2 cellular contexts compared by ENCODE assay signal in the genomic region with DNA sequence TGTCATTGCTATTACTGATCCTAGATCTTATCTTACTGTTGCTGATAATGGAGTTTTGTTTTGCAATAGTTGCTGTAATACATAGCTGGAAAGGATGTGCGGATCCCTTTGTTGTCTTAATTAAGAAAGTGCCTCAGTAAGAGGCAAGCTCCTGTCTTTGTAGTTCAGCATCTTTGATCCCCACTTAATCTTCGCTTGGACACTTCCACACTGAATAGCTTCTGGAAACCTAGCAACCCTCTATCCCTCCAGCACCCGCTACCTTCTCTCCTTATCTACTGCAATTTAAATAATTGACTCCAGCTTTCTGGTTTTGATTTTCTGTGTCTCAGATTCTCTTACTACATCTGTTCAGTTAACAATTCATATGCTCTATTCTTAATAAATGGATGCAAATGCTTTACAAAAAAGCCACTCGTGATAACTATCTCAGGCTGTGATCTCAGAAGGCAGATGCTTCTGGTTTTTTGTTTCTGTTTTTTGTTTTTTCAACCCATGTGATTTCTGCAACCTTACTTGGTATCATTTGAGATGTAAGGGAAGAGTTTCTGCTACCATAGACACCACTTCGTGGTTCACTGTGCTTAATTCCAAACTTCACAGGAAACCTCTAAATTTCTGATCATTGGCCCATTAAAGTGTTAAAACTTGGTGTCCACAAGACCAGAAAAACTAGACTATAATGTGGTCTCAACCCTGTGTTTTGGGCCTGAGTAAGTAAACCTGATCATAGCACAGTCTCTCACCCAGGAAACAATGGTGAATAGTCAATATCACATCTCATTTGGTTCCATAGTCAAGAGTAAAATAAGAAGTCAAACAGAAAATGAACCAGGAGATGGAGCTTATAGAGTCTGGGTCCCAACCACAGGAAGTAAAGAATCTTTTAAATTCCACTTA.
TF ChIP-seq lines count a peak whose summit lies in the region.

No MANE protein-coding gene starts in this region.

TF ChIP-seq in HepG2, 621 proteins besides CTCF, POLR2A, EP300 and RAD21 (continued from another document):
- TF ChIP-seq SMARCE1 (IDR thresholded peaks at IDR 0.05; ENCODE audit: borderline replicate concordance) (no peak), NCOA2 (CRISPR knock-in tag; IDR thresholded peaks at IDR 0.05) (peak; percentile 14; the same call in 1 of the 2 replicates), ZNF644 (CRISPR knock-in tag; IDR thresholded peaks at IDR 0.05; ENCODE audit: low read depth) (0 out of 2 replicates have a peak, but pooled peaks have one; percentile 7), TCF7 (IDR thresholded peaks at IDR 0.05; ENCODE audit: low read depth) (peak; percentile 54; the same call in 1 of the 2 replicates), SOX5 (CRISPR knock-in tag; IDR thresholded peaks at IDR 0.05; ENCODE audit: borderline replicate concordance) (peak; percentile 40; the same call in 1 of the 2 replicates), HDAC2 (CRISPR knock-in tag; IDR thresholded peaks at IDR 0.05) (no peak), CEBPG (CRISPR knock-in tag; IDR thresholded peaks at IDR 0.05) (0 out of 2 replicates have a peak, but pooled peaks have one; percentile 15), ZBTB1 (CRISPR knock-in tag; IDR thresholded peaks at IDR 0.05; ENCODE audit: borderline replicate concordance) (no peak)
- TF ChIP-seq, protein P1, sequence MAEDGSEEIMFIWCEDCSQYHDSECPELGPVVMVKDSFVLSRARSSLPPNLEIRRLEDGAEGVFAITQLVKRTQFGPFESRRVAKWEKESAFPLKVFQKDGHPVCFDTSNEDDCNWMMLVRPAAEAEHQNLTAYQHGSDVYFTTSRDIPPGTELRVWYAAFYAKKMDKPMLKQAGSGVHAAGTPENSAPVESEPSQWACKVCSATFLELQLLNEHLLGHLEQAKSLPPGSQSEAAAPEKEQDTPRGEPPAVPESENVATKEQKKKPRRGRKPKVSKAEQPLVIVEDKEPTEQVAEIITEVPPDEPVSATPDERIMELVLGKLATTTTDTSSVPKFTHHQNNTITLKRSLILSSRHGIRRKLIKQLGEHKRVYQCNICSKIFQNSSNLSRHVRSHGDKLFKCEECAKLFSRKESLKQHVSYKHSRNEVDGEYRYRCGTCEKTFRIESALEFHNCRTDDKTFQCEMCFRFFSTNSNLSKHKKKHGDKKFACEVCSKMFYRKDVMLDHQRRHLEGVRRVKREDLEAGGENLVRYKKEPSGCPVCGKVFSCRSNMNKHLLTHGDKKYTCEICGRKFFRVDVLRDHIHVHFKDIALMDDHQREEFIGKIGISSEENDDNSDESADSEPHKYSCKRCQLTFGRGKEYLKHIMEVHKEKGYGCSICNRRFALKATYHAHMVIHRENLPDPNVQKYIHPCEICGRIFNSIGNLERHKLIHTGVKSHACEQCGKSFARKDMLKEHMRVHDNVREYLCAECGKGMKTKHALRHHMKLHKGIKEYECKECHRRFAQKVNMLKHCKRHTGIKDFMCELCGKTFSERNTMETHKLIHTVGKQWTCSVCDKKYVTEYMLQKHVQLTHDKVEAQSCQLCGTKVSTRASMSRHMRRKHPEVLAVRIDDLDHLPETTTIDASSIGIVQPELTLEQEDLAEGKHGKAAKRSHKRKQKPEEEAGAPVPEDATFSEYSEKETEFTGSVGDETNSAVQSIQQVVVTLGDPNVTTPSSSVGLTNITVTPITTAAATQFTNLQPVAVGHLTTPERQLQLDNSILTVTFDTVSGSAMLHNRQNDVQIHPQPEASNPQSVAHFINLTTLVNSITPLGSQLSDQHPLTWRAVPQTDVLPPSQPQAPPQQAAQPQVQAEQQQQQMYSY (CRISPR knock-in tag; IDR thresholded peaks at IDR 0.05) = no peak
- TF ChIP-seq, protein P2, sequence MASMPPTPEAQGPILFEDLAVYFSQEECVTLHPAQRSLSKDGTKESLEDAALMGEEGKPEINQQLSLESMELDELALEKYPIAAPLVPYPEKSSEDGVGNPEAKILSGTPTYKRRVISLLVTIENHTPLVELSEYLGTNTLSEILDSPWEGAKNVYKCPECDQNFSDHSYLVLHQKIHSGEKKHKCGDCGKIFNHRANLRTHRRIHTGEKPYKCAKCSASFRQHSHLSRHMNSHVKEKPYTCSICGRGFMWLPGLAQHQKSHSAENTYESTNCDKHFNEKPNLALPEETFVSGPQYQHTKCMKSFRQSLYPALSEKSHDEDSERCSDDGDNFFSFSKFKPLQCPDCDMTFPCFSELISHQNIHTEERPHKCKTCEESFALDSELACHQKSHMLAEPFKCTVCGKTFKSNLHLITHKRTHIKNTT (CRISPR knock-in tag; IDR thresholded peaks at IDR 0.05) = no peak

TF ChIP-seq in SK-N-SH treated with all-trans-retinoic acid at 6 μM for 48 hours, 23 proteins besides CTCF, POLR2A, EP300 and RAD21 (continued from another document):
- TF ChIP-seq, protein P3, sequence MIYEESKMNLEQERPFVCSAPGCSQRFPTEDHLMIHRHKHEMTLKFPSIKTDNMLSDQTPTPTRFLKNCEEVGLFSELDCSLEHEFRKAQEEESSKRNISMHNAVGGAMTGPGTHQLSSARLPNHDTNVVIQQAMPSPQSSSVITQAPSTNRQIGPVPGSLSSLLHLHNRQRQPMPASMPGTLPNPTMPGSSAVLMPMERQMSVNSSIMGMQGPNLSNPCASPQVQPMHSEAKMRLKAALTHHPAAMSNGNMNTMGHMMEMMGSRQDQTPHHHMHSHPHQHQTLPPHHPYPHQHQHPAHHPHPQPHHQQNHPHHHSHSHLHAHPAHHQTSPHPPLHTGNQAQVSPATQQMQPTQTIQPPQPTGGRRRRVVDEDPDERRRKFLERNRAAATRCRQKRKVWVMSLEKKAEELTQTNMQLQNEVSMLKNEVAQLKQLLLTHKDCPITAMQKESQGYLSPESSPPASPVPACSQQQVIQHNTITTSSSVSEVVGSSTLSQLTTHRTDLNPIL (CRISPR knock-in tag; IDR thresholded peaks at IDR 0.05; ENCODE audit: low read depth) = no peak
- TF ChIP-seq ZFP30 (CRISPR knock-in tag; IDR thresholded peaks at IDR 0.05) (no peak), GLIS3 (CRISPR knock-in tag; IDR thresholded peaks at IDR 0.05) (no peak), ISL1 (CRISPR knock-in tag; IDR thresholded peaks at IDR 0.05) (no peak), TOX (CRISPR knock-in tag; IDR thresholded peaks at IDR 0.05; ENCODE audit: borderline replicate concordance) (no peak), ARNTL (CRISPR knock-in tag; IDR thresholded peaks at IDR 0.05; ENCODE audit: borderline replicate concordance, low read depth) (no peak), CSDC2 (CRISPR knock-in tag; IDR thresholded peaks at IDR 0.05) (no peak), ZC3H10 (CRISPR knock-in tag; IDR thresholded peaks at IDR 0.05) (no peak), RARB (CRISPR knock-in tag; IDR thresholded peaks at IDR 0.05) (no peak), OSR1 (CRISPR knock-in tag; IDR thresholded peaks at IDR 0.05) (no peak), TCF4 (CRISPR knock-in tag; IDR thresholded peaks at IDR 0.05; ENCODE audit: borderline replicate concordance) (peak; percentile 98), ZNF565 (CRISPR knock-in tag; conservative IDR thresholded peaks at IDR 0.05; ENCODE audit: low read depth) (no peak), ZFP3 (CRISPR knock-in tag; IDR thresholded peaks at IDR 0.05) (no peak), PPARA (CRISPR knock-in tag; IDR thresholded peaks at IDR 0.05; ENCODE audit: borderline replicate concordance) (no peak), SNAI2 (CRISPR knock-in tag; IDR thresholded peaks at IDR 0.05) (no peak), ZNF70 (CRISPR knock-in tag; IDR thresholded peaks at IDR 0.05) (no peak)
- TF ChIP-seq, protein P4, sequence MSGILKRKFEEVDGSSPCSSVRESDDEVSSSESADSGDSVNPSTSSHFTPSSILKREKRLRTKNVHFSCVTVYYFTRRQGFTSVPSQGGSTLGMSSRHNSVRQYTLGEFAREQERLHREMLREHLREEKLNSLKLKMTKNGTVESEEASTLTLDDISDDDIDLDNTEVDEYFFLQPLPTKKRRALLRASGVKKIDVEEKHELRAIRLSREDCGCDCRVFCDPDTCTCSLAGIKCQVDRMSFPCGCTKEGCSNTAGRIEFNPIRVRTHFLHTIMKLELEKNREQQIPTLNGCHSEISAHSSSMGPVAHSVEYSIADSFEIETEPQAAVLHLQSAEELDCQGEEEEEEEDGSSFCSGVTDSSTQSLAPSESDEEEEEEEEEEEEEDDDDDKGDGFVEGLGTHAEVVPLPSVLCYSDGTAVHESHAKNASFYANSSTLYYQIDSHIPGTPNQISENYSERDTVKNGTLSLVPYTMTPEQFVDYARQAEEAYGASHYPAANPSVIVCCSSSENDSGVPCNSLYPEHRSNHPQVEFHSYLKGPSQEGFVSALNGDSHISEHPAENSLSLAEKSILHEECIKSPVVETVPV (CRISPR knock-in tag; IDR thresholded peaks at IDR 0.05) = 0 out of 2 replicates have a peak, but pooled peaks have one; percentile 38
- TF ChIP-seq, protein P5, sequence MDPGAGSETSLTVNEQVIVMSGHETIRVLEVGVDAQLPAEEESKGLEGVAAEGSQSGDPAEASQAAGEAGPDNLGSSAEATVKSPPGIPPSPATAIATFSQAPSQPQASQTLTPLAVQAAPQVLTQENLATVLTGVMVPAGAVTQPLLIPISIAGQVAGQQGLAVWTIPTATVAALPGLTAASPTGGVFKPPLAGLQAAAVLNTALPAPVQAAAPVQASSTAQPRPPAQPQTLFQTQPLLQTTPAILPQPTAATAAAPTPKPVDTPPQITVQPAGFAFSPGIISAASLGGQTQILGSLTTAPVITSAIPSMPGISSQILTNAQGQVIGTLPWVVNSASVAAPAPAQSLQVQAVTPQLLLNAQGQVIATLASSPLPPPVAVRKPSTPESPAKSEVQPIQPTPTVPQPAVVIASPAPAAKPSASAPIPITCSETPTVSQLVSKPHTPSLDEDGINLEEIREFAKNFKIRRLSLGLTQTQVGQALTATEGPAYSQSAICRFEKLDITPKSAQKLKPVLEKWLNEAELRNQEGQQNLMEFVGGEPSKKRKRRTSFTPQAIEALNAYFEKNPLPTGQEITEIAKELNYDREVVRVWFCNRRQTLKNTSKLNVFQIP (CRISPR knock-in tag; IDR thresholded peaks at IDR 0.05; ENCODE audit: borderline replicate concordance, low read depth) = no peak
- TF ChIP-seq, protein P6, sequence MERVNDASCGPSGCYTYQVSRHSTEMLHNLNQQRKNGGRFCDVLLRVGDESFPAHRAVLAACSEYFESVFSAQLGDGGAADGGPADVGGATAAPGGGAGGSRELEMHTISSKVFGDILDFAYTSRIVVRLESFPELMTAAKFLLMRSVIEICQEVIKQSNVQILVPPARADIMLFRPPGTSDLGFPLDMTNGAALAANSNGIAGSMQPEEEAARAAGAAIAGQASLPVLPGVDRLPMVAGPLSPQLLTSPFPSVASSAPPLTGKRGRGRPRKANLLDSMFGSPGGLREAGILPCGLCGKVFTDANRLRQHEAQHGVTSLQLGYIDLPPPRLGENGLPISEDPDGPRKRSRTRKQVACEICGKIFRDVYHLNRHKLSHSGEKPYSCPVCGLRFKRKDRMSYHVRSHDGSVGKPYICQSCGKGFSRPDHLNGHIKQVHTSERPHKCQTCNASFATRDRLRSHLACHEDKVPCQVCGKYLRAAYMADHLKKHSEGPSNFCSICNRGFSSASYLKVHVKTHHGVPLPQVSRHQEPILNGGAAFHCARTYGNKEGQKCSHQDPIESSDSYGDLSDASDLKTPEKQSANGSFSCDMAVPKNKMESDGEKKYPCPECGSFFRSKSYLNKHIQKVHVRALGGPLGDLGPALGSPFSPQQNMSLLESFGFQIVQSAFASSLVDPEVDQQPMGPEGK (CRISPR knock-in tag; IDR thresholded peaks at IDR 0.05; ENCODE audit: borderline replicate concordance) = no peak
- TF ChIP-seq, protein P7, sequence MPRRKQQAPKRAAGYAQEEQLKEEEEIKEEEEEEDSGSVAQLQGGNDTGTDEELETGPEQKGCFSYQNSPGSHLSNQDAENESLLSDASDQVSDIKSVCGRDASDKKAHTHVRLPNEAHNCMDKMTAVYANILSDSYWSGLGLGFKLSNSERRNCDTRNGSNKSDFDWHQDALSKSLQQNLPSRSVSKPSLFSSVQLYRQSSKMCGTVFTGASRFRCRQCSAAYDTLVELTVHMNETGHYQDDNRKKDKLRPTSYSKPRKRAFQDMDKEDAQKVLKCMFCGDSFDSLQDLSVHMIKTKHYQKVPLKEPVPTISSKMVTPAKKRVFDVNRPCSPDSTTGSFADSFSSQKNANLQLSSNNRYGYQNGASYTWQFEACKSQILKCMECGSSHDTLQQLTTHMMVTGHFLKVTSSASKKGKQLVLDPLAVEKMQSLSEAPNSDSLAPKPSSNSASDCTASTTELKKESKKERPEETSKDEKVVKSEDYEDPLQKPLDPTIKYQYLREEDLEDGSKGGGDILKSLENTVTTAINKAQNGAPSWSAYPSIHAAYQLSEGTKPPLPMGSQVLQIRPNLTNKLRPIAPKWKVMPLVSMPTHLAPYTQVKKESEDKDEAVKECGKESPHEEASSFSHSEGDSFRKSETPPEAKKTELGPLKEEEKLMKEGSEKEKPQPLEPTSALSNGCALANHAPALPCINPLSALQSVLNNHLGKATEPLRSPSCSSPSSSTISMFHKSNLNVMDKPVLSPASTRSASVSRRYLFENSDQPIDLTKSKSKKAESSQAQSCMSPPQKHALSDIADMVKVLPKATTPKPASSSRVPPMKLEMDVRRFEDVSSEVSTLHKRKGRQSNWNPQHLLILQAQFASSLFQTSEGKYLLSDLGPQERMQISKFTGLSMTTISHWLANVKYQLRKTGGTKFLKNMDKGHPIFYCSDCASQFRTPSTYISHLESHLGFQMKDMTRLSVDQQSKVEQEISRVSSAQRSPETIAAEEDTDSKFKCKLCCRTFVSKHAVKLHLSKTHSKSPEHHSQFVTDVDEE (CRISPR knock-in tag; IDR thresholded peaks at IDR 0.05) = peak; percentile 83
